Comparison of ENCODE assay signal across 8 cellular contexts in genomic region chr5:61330879-61331406, GRCh38. TPM values are rescaled to one million over a fixed set of nuclear protein-coding genes. Genes with fewer than 3 reads are reported as not detected.
DNase-seq lines count a peak whose midpoint lies in the region; ATAC-seq and TF ChIP-seq lines count a peak whose summit lies in the region.

No MANE protein-coding gene starts in this region.

- peak overlapping the region; percentile 76 for H3K4me3 Mint-ChIP-seq in endothelial cell (ENCODE audit: unreplicated experiment)
- peak overlapping the region; percentile 88 for H3K4me3 Mint-ChIP-seq in stimulated activated effector memory CD8-positive, alpha-beta T cell treated with anti-CD3 and anti-CD28 coated beads, Interleukin-12 subunit alpha, Interleukin-12 subunit beta, amount 100 ng/mL, for 72 hours

- TF ChIP-seq CTCF in AG04450 (IDR thresholded peaks at IDR 0.05; ENCODE audit: low read depth, low read length) (peak; percentile 49), endothelial cell (IDR thresholded peaks at IDR 0.05; ENCODE audit: unreplicated experiment) (peak; percentile 42)

- ATAC-seq in GM18511 (IDR thresholded peaks at IDR 0.05; ENCODE audit: unreplicated experiment) (peak; percentile 33), HG03064 (IDR thresholded peaks at IDR 0.05; ENCODE audit: low read depth, unreplicated experiment) (peak; percentile 32)
- peak; percentile 53 for ATAC-seq in stimulated activated effector memory CD8-positive, alpha-beta T cell treated with anti-CD3 and anti-CD28 coated beads, Interleukin-12 subunit alpha, Interleukin-12 subunit beta, amount 100 ng/mL, for 72 hours

- H3K27me3 Mint-ChIP-seq in endothelial cell (ENCODE audit: unreplicated experiment), result peaks cover 31% of the 10 kb centered on the region

- peak overlapping the region; percentile 84 for H3K4me3 ChIP-seq in AG04450 (ENCODE audit: low read depth, low read length)

- no peaks in the 10 kb centered on the region for H3K9me3 Mint-ChIP-seq in endothelial cell (ENCODE audit: unreplicated experiment)
- peaks cover 4% of the 10 kb centered on the region for H3K9me3 Mint-ChIP-seq in stimulated activated effector memory CD8-positive, alpha-beta T cell treated with anti-CD3 and anti-CD28 coated beads, Interleukin-12 subunit alpha, Interleukin-12 subunit beta, amount 100 ng/mL, for 72 hours

- H3K9me3 ChIP-seq in AG04450 (ENCODE audit: control insufficient read depth, insufficient read depth, low read length), result no peaks in the 10 kb centered on the region; the same call in 1 of the 2 replicates

- CTCF ChIA-PET in AG04450 (lab: Charles Lee), result interaction anchor here (0.5 to 3.5 kb wide), 19 partner anchors 19 to 372 kb away, joined by 3 to 35 read pairs (median 4); no protein-coding TSS in a partner anchor

- H3K4me1 Mint-ChIP-seq in endothelial cell (ENCODE audit: unreplicated experiment), result peaks cover 50% of the 10 kb centered on the region
- peaks cover 56% of the 10 kb centered on the region for H3K4me1 Mint-ChIP-seq in stimulated activated effector memory CD8-positive, alpha-beta T cell treated with anti-CD3 and anti-CD28 coated beads, Interleukin-12 subunit alpha, Interleukin-12 subunit beta, amount 100 ng/mL, for 72 hours

- DNase-seq in AG04450 (ENCODE audit: low read depth, low spot score), result no peak
- DNase-seq in NCI-H526 (lab: John Stamatoyannopoulos, UW), result peak; percentile 48 to 83
- DNase-seq in activated T-cell treated with anti-CD3 and anti-CD28 coated beads for 1 hour (ENCODE audit: low read depth), result peak; percentile 61
- peak; percentile 78 for DNase-seq in endothelial cell (ENCODE audit: low spot score)
- peak; percentile 93 for DNase-seq in mesenteric fat pad (ENCODE audit: low spot score)
- peak; percentile 59 to 83 for DNase-seq in stimulated activated effector memory CD8-positive, alpha-beta T cell treated with anti-CD3 and anti-CD28 coated beads, Interleukin-12 subunit alpha, Interleukin-12 subunit beta, amount 100 ng/mL, for 72 hours (ENCODE audit: low spot score in 2 of 2)

- H3K36me3 Mint-ChIP-seq in endothelial cell (ENCODE audit: low read depth, unreplicated experiment), result peaks cover 32% of the 10 kb centered on the region
- H3K36me3 Mint-ChIP-seq in stimulated activated effector memory CD8-positive, alpha-beta T cell treated with anti-CD3 and anti-CD28 coated beads, Interleukin-12 subunit alpha, Interleukin-12 subunit beta, amount 100 ng/mL, for 72 hours, result peaks cover 57% of the 10 kb centered on the region

- POLR2A ChIA-PET in AG04450 (lab: Yijun Ruan, JAX), result interaction anchor here (0.7 to 3.4 kb wide), 23 partner anchors 16 to 319 kb away, joined by 3 to 48 read pairs (median 5); partner anchors contain the start of gene SMIM15

- no peak overlapping the region for H3K27ac Mint-ChIP-seq in endothelial cell (ENCODE audit: unreplicated experiment)
- no peak overlapping the region for H3K27ac Mint-ChIP-seq in stimulated activated effector memory CD8-positive, alpha-beta T cell treated with anti-CD3 and anti-CD28 coated beads, Interleukin-12 subunit alpha, Interleukin-12 subunit beta, amount 100 ng/mL, for 72 hours

- H3K27ac ChIP-seq in AG04450 (ENCODE audit: low read depth, low read length), result peak overlapping the region; percentile 82

- H3K27me3 ChIP-seq in AG04450 (ENCODE audit: control insufficient read depth, insufficient read depth, low read length), result no peaks in the 10 kb centered on the region

RNA-seq across cellular contexts. Expression of gene ZSWIM6, which starts 1.1 kb away (rescaled TPM):
- 18.6 and 18.9 TPM in 2 replicates for polyA plus RNA-seq in AG04450 (2011; rRNA removed)
- polyA minus RNA-seq in AG04450 (2011; rRNA and poly(A)+ RNA removed), result 46.3 and 48.7 TPM in 2 replicates
- total RNA-seq in endothelial cell (ENCODE audit: unreplicated experiment) (77.0 TPM), mesenteric fat pad (12.5 TPM)
